Comparison of ENCODE assay signal across 14 cellular contexts in the genomic region with DNA sequence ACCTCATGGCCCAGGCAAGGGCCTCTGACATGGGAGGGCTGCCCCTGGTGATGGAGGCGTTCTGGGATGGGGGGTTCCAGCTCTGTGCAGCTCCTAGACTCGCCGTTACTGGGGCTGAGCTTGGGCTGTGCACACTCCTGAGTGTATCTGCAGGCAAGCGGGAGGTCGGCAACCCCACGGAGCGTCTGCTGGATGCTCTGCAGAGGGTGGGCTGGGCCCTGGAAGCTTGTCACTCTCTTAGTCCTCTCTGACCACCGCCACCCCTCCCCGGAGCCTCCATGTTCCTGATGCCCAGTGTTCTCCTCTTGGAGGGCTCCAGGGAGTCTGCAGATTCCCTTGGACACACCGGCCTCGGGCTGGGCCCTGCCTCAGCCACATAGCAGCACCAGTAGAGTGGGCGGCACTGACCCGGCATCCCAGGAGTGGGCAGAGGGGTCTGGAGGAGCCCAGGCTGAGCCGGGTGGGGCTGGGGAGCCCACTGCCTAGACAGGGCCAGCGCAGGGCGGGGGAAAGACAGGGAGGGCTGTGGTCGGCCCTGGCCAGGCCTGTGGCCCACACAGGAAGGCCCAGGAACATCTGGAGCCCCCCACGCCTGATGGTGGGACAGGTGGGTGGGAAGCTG. TPM values are rescaled to one million over a fixed set of nuclear protein-coding genes. Genes with fewer than 3 reads are reported as not detected.
A peak's percentile ranks its signal among the peaks of the same experiment; 100 is the strongest.
DNase-seq lines count a peak whose midpoint lies in the region; ATAC-seq and TF ChIP-seq lines count a peak whose summit lies in the region.
"Had no signal": no experiment of that assay in that cellular context is flagged by ENCODE, and none has a peak within 500 bp of the region (broad histone marks: within the 10 kb centered on the region; RNA-seq: fewer than 3 reads in every experiment).

No MANE protein-coding gene starts in this region.

- TF ChIP-seq POLR2A in transverse colon (IDR thresholded peaks at IDR 0.05): no peak

- in situ Hi-C loops in transverse colon (cut with MboI; ENCODE audit: low pct_ligation_motif_present in 1 of 4, low pct_unique_long_range_greater_than_20kb in 1 of 4, low sequenced_read_pairs in 3 of 4): loop anchor here in 2 of 4 donors (25.0 kb wide), 1 partner anchor 310 kb away; no protein-coding TSS in a partner anchor

- CTCF ChIA-PET in activated naive CD4-positive, alpha-beta T cell treated with anti-CD3 and anti-CD28 coated beads for 36 hours (lab: Charles Lee): interaction anchor here (0.7 to 1.0 kb wide), 2 partner anchors 9 to 245 kb away, joined by 3 read pairs; no protein-coding TSS in a partner anchor

- no peak overlapping the region for H3K4me3 Mint-ChIP-seq in activated naive CD4-positive, alpha-beta T cell treated with anti-CD3 and anti-CD28 coated beads for 36 hours
- H3K4me3 Mint-ChIP-seq: CD8-positive, alpha-beta memory T cell had no signal

- peak overlapping the region; percentile 30; the same call in 1 of the 2 replicates for H3K4me2 ChIP-seq in OCI-LY3 (ENCODE audit: low read length)
- no peak overlapping the region for H3K4me2 ChIP-seq in MM.1S (ENCODE audit: low read depth, low read length)

- no peaks in the 10 kb centered on the region for H3K36me3 Mint-ChIP-seq in activated naive CD4-positive, alpha-beta T cell treated with anti-CD3 and anti-CD28 coated beads for 36 hours (ENCODE audit: low read depth)
- H3K36me3 Mint-ChIP-seq: CD8-positive, alpha-beta memory T cell had no signal

- no peak overlapping the region for H3K4me3 ChIP-seq in OCI-LY3 (ENCODE audit: low read length)
- no peak overlapping the region for H3K4me3 ChIP-seq in transverse colon
- H3K4me3 ChIP-seq in MM.1S (ENCODE audit: low read length): no peak overlapping the region
- H3K4me3 ChIP-seq: heart right ventricle had no signal

- no peaks in the 10 kb centered on the region for H3K27me3 Mint-ChIP-seq in activated naive CD4-positive, alpha-beta T cell treated with anti-CD3 and anti-CD28 coated beads for 36 hours (ENCODE audit: low read depth)
- H3K27me3 Mint-ChIP-seq: CD8-positive, alpha-beta memory T cell had no signal

- H3K4me1 Mint-ChIP-seq in activated naive CD4-positive, alpha-beta T cell treated with anti-CD3 and anti-CD28 coated beads for 36 hours (ENCODE audit: low read depth): no peaks in the 10 kb centered on the region
- H3K4me1 Mint-ChIP-seq: CD8-positive, alpha-beta memory T cell had no signal

- no peak overlapping the region for H3K27ac Mint-ChIP-seq in activated naive CD4-positive, alpha-beta T cell treated with anti-CD3 and anti-CD28 coated beads for 36 hours
- H3K27ac Mint-ChIP-seq: CD8-positive, alpha-beta memory T cell had no signal

- H3K9ac ChIP-seq in OCI-LY3 (ENCODE audit: low read length) (no peak overlapping the region), MM.1S (ENCODE audit: low read length) (no peak overlapping the region)

- H3K9me3 ChIP-seq in OCI-LY3 (ENCODE audit: insufficient read depth, low read length) (no peaks in the 10 kb centered on the region), transverse colon (no peaks in the 10 kb centered on the region), MM.1S (replicated peaks; ENCODE audit: insufficient read depth, low read length) (no peaks in the 10 kb centered on the region)
- H3K9me3 ChIP-seq: heart right ventricle had no signal

- TF ChIP-seq EP300 in transverse colon (IDR thresholded peaks at IDR 0.05; ENCODE audit: low read depth): no peak

- intact Hi-C loops in activated naive CD4-positive, alpha-beta T cell treated with anti-CD3 and anti-CD28 coated beads for 36 hours (cut with micrococcal nuclease): loop anchor here (2.0 to 5.0 kb wide), 2 partner anchors 90 to 187 kb away; a partner anchor contains a TSS
- intact Hi-C loops in left ventricle myocardium superior (cut with micrococcal nuclease) (no loop called here), transverse colon (cut with DNase I; ENCODE audit: low total_unique reads) (loop anchor here (5.0 kb wide), 2 partner anchors 315 to 375 kb away; no protein-coding TSS in a partner anchor)

- TF ChIP-seq CTCF in OCI-LY3 (IDR thresholded peaks at IDR 0.05; ENCODE audit: low read depth, low read length) (no peak), transverse colon (IDR thresholded peaks at IDR 0.05) (no peak), MM.1S (IDR thresholded peaks at IDR 0.05; ENCODE audit: low read length) (no peak)

- no peak overlapping the region for H2AFZ ChIP-seq in OCI-LY3 (ENCODE audit: low read depth, low read length)
- H2AFZ ChIP-seq in MM.1S (ENCODE audit: low read length): no peak overlapping the region

- H3K27me3 ChIP-seq in OCI-LY3 (ENCODE audit: low read depth, low read length) (no peaks in the 10 kb centered on the region), transverse colon (peaks cover 39% of the 10 kb centered on the region), MM.1S (replicated peaks; ENCODE audit: insufficient read depth, low read length) (peaks cover 97% of the 10 kb centered on the region)

- H3F3A ChIP-seq in MM.1S (ENCODE audit: insufficient read depth, low read length): no peaks in the 10 kb centered on the region

- no peaks in the 10 kb centered on the region for H3K36me3 ChIP-seq in OCI-LY3 (replicated peaks; ENCODE audit: low read depth, low read length)
- no peaks in the 10 kb centered on the region for H3K36me3 ChIP-seq in transverse colon
- H3K36me3 ChIP-seq in MM.1S (replicated peaks; ENCODE audit: insufficient read depth, low read length): no peaks in the 10 kb centered on the region
- H3K36me3 ChIP-seq: heart right ventricle had no signal

- no peak for ATAC-seq in left ventricle myocardium superior

- no peaks in the 10 kb centered on the region for H3K9me3 Mint-ChIP-seq in activated naive CD4-positive, alpha-beta T cell treated with anti-CD3 and anti-CD28 coated beads for 36 hours
- H3K9me3 Mint-ChIP-seq: CD8-positive, alpha-beta memory T cell had no signal

- H3K79me2 ChIP-seq in OCI-LY3 (ENCODE audit: low read length) (no peaks in the 10 kb centered on the region), MM.1S (ENCODE audit: low read length) (no peaks in the 10 kb centered on the region)

- H3K27ac ChIP-seq in OCI-LY3 (ENCODE audit: low read length) (no peak overlapping the region), transverse colon (no peak overlapping the region), MM.1S (ENCODE audit: low read length) (no peak overlapping the region)
- H3K27ac ChIP-seq: heart right ventricle, HL-60 had no signal

- no peaks in the 10 kb centered on the region for H3K4me1 ChIP-seq in OCI-LY3 (ENCODE audit: low read length)
- peaks cover 10 to 26% (median 21%) of the 10 kb centered on the region in 4 donors for H3K4me1 ChIP-seq in transverse colon
- no peaks in the 10 kb centered on the region for H3K4me1 ChIP-seq in MM.1S (ENCODE audit: low read length)

- H4K20me1 ChIP-seq in OCI-LY3 (ENCODE audit: insufficient read depth, low read length) (no peaks in the 10 kb centered on the region), MM.1S (ENCODE audit: insufficient read depth, low read length) (no peaks in the 10 kb centered on the region)

- WGBS in transverse colon (ENCODE audit: low coverage in 1 of 2), 2 donors: 20 to 37% methylated on average over 1 to 13 of the region's 18 CpGs

- peak; percentile 44 for DNase-seq in activated naive CD4-positive, alpha-beta T cell treated with anti-CD3 and anti-CD28 coated beads for 36 hours
- DNase-seq in activated naive CD4-positive, alpha-beta T cell (lab: John Stamatoyannopoulos, UW): no peak
- DNase-seq in left ventricle myocardium superior: peak; percentile 22
- DNase-seq in transverse colon: peak; percentile 7
- DNase-seq in NCI-H510A (lab: John Stamatoyannopoulos, UW): no peak
- DNase-seq in MM.1S: no peak
- no peak for DNase-seq in mucosa of gallbladder (ENCODE audit: low spot score)

- no peaks in the 10 kb centered on the region for H3K9me2 ChIP-seq in MM.1S (replicated peaks; ENCODE audit: insufficient read depth, low read length)

RNA-seq across cellular contexts. Expression of a gene that starts 20.6 kb away (rescaled TPM):
- not detected for total RNA-seq in activated naive CD4-positive, alpha-beta T cell treated with anti-CD3 and anti-CD28 coated beads for 36 hours
- total RNA-seq in left ventricle myocardium superior: not detected
- total RNA-seq in transverse colon: 100 to 1,000 TPM in 2 of 4 donors, 10 to 100 TPM in 2; 58.0 to 825 (median 85.6) TPM
- total RNA-seq in mucosa of gallbladder: 8,095 TPM
- total RNA-seq: CD8-positive, alpha-beta memory T cell; heart right ventricle; myocyte; temporal lobe had no signal

RNA-seq across cellular contexts. Expression of a gene that starts 44.5 kb away (rescaled TPM):
- not detected for total RNA-seq in activated naive CD4-positive, alpha-beta T cell treated with anti-CD3 and anti-CD28 coated beads for 36 hours
- total RNA-seq in left ventricle myocardium superior (not detected), transverse colon (not detected), mucosa of gallbladder (18.6 TPM)
- total RNA-seq: CD8-positive, alpha-beta memory T cell; H1; heart right ventricle; myocyte had no signal

Comparison
In these comparisons a context has a peak if more than half of its experiments do, and no peak if none do; other contexts are left out.
1. DNase-seq: peak in activated naive CD4-positive, alpha-beta T cell treated with anti-CD3 and anti-CD28 coated beads for 36 hours (single experiment), left ventricle myocardium superior (single experiment) and transverse colon (single experiment); none in activated naive CD4-positive, alpha-beta T cell (0 of 4), NCI-H510A (single experiment), MM.1S (single experiment) and mucosa of gallbladder (single experiment).
2. RNA of a gene that starts 20.6 kb away (total RNA-seq): 8,095 TPM in mucosa of gallbladder (single experiment) and 58.0 to 825 TPM in transverse colon; not detected in activated naive CD4-positive, alpha-beta T cell treated with anti-CD3 and anti-CD28 coated beads for 36 hours and not detected in left ventricle myocardium superior (single experiment); every median in the first group is over 10 times any median in the second.
3. RNA of a gene that starts 44.5 kb away (total RNA-seq): 18.6 TPM in mucosa of gallbladder (single experiment); not detected in activated naive CD4-positive, alpha-beta T cell treated with anti-CD3 and anti-CD28 coated beads for 36 hours, not detected in left ventricle myocardium superior (single experiment) and not detected in transverse colon; every median in the first group is over 10 times any median in the second.